Comparison of ENCODE assay signal across 1 cellular context in genomic region chr1:1891349-1892078, GRCh38.
TF ChIP-seq lines count a peak whose summit lies in the region.

No MANE protein-coding gene starts in this region.

TF ChIP-seq in HEK293, 187 proteins besides CTCF, POLR2A, EP300 and RAD21 (continued from another document):
- TF ChIP-seq ZSCAN5A (tag by site-specific recombination; IDR thresholded peaks at IDR 0.05) (0 out of 2 replicates have a peak, but pooled peaks have one; percentile 54), ZIC2 (tag by site-specific recombination; IDR thresholded peaks at IDR 0.05) (peak; percentile 94), ZNF501 (tag by site-specific recombination; IDR thresholded peaks at IDR 0.05) (0 out of 2 replicates have a peak, but pooled peaks have one; percentile 49), ZNF792 (tag by site-specific recombination; IDR thresholded peaks at IDR 0.05) (0 out of 2 replicates have a peak, but pooled peaks have one; percentile 61), ZBTB10 (tag by site-specific recombination; IDR thresholded peaks at IDR 0.05) (peak; percentile 20; the same call in 1 of the 2 replicates), ZFHX2 (tag by site-specific recombination; conservative IDR thresholded peaks at IDR 0.05) (peak; percentile 91), ZNF366 (tag by site-specific recombination; conservative IDR thresholded peaks at IDR 0.05) (0 out of 2 replicates have a peak, but pooled peaks have one; percentile 31), GLIS1 (tag by site-specific recombination; IDR thresholded peaks at IDR 0.05) (peak; percentile 27), KLF17 (tag by site-specific recombination; IDR thresholded peaks at IDR 0.05) (peak; percentile 45; the same call in 1 of the 2 replicates), ZNF623 (tag by site-specific recombination; IDR thresholded peaks at IDR 0.05) (no peak), PBX3 (CRISPR knock-in tag; IDR thresholded peaks at IDR 0.05) (0 out of 2 replicates have a peak, but pooled peaks have one; percentile 37), ZNF830 (tag by site-specific recombination; IDR thresholded peaks at IDR 0.05; ENCODE audit: low read depth) (no peak), PATZ1 (tag by site-specific recombination; IDR thresholded peaks at IDR 0.05) (peak; percentile 70), KLF16 (tag by site-specific recombination; IDR thresholded peaks at IDR 0.05) (peak; percentile 58; the same call in 1 of the 2 replicates), SCRT2 (tag by site-specific recombination; IDR thresholded peaks at IDR 0.05) (peak; percentile 75), MYNN (tag by site-specific recombination; IDR thresholded peaks at IDR 0.05; ENCODE audit: borderline replicate concordance) (no peak), ZSCAN4 (tag by site-specific recombination; IDR thresholded peaks at IDR 0.05) (no peak), ZXDB (tag by site-specific recombination; IDR thresholded peaks at IDR 0.05) (peak; percentile 92), ZBTB48 (tag by site-specific recombination; IDR thresholded peaks at IDR 0.05) (no peak), KLF1 (tag by site-specific recombination; IDR thresholded peaks at IDR 0.05) (peak; percentile 75)
